Comparison of ENCODE assay signal across 10 cellular contexts in genomic region chr14:26204954-26205479, GRCh38.
DNase-seq lines count a peak whose midpoint lies in the region; ATAC-seq and TF ChIP-seq lines count a peak whose summit lies in the region.
"Had no signal": no experiment of that assay in that cellular context is flagged by ENCODE, and none has a peak within 500 bp of the region (broad histone marks: within the 10 kb centered on the region; RNA-seq: fewer than 3 reads in every experiment).

No MANE protein-coding gene starts in this region.

- no peak for TF ChIP-seq CTCF in left lung (IDR thresholded peaks at IDR 0.05)

- intact Hi-C loops in left lung (cut with DNase I) = no loop called here

- 2% methylated on average over 40 of the region's 40 CpGs for WGBS in ectodermal cell, 2 experiments

- DNase-seq in NCI-H524 (lab: John Stamatoyannopoulos, UW) (peak; percentile 87 to 94), left lung (peak in 1 of 2 donors; percentile 79), substantia nigra (lab: John Stamatoyannopoulos, UW) (peak in 38 of 49 donors; percentile 3 to 85 (median 32)), DMS79 (lab: John Stamatoyannopoulos, UW) (no peak), LoVo (ENCODE audit: low spot score) (no peak)
- DNase-seq in activated CD8-positive, alpha-beta memory T cell treated with anti-CD3 and anti-CD28 coated beads, Interleukin-2, amount 10 ng/mL, durations not matched to agents 7 days and 5 days = no peak

- no peaks in the 10 kb centered on the region for H3K9me3 ChIP-seq in ectodermal cell (ENCODE audit: control insufficient read depth, low read length)
- no peaks in the 10 kb centered on the region for H3K9me3 ChIP-seq in left lung

- peaks cover 7% of the 10 kb centered on the region for H3K27me3 Mint-ChIP-seq in activated CD8-positive, alpha-beta memory T cell treated with anti-CD3 and anti-CD28 coated beads, Interleukin-2, amount 10 ng/mL, durations not matched to agents 7 days and 5 days

- H3K36me3 Mint-ChIP-seq in activated CD8-positive, alpha-beta memory T cell treated with anti-CD3 and anti-CD28 coated beads, Interleukin-2, amount 10 ng/mL, durations not matched to agents 7 days and 5 days = no peaks in the 10 kb centered on the region

- H3K27ac Mint-ChIP-seq in activated CD8-positive, alpha-beta memory T cell treated with anti-CD3 and anti-CD28 coated beads, Interleukin-2, amount 10 ng/mL, durations not matched to agents 7 days and 5 days = no peak overlapping the region
- H3K27ac Mint-ChIP-seq: dendritic cell treated with granulocyte-macrophage colony-stimulating factor and Interleukin-4, amounts not matched to agents 40 ng/mL and 50 ng/mL, for 4 days had no signal

- peaks cover 4% of the 10 kb centered on the region for H3K9me3 Mint-ChIP-seq in activated CD8-positive, alpha-beta memory T cell treated with anti-CD3 and anti-CD28 coated beads, Interleukin-2, amount 10 ng/mL, durations not matched to agents 7 days and 5 days (ENCODE audit: low read depth)
- H3K9me3 Mint-ChIP-seq: dendritic cell treated with granulocyte-macrophage colony-stimulating factor and Interleukin-4, amounts not matched to agents 40 ng/mL and 50 ng/mL, for 4 days had no signal

- peak; percentile 40 for ATAC-seq in left lung
- ATAC-seq in activated CD8-positive, alpha-beta memory T cell treated with anti-CD3 and anti-CD28 coated beads, Interleukin-2, amount 10 ng/mL, durations not matched to agents 7 days and 5 days = no peak
- no peak for ATAC-seq in activated CD4-positive, CD25-positive, alpha-beta regulatory T cell treated with anti-CD3 and anti-CD28 coated beads, Interleukin-2, amount 50 U/mL, for 24 hours

- no peaks in the 10 kb centered on the region for H3K4me1 ChIP-seq in ectodermal cell (ENCODE audit: control insufficient read depth, insufficient read depth, low read length)
- H3K4me1 ChIP-seq in left lung = no peaks in the 10 kb centered on the region

- H3K27ac ChIP-seq in ectodermal cell (ENCODE audit: insufficient read depth, low read depth, low read length, poor library complexity, severe bottlenecking) = no peak overlapping the region
- H3K27ac ChIP-seq in left lung = no peak overlapping the region
- H3K27ac ChIP-seq in substantia nigra (ENCODE audit: low read depth, low read length, poor library complexity, severe bottlenecking) = peak overlapping the region; percentile 18
- H3K27ac ChIP-seq: HL-60 had no signal

- no peaks in the 10 kb centered on the region for H3K4me1 Mint-ChIP-seq in activated CD8-positive, alpha-beta memory T cell treated with anti-CD3 and anti-CD28 coated beads, Interleukin-2, amount 10 ng/mL, durations not matched to agents 7 days and 5 days

- CTCF ChIA-PET in activated CD8-positive, alpha-beta memory T cell treated with anti-CD3 and anti-CD28 coated beads, Interleukin-2, amount 10 ng/mL, durations not matched to agents 7 days and 5 days (lab: Charles Lee) = no interaction called here

- H3K4me3 ChIP-seq in ectodermal cell (ENCODE audit: insufficient read depth, low read depth, low read length) (peak overlapping the region; percentile 40), left lung (peak overlapping the region in 1 of 2 donors; percentile 17)

- H3K36me3 ChIP-seq in ectodermal cell (ENCODE audit: control insufficient read depth, insufficient read depth, low read length) (no peaks in the 10 kb centered on the region), left lung (no peaks in the 10 kb centered on the region)

- no peak overlapping the region for H3K4me3 Mint-ChIP-seq in activated CD8-positive, alpha-beta memory T cell treated with anti-CD3 and anti-CD28 coated beads, Interleukin-2, amount 10 ng/mL, durations not matched to agents 7 days and 5 days
- H3K4me3 Mint-ChIP-seq: dendritic cell treated with granulocyte-macrophage colony-stimulating factor and Interleukin-4, amounts not matched to agents 40 ng/mL and 50 ng/mL, for 4 days had no signal

- H3K27me3 ChIP-seq in ectodermal cell (ENCODE audit: control insufficient read depth, insufficient read depth, low read length, poor library complexity, severe bottlenecking) = peaks cover 17% of the 10 kb centered on the region
- H3K27me3 ChIP-seq in left lung = peaks cover 15 to 39% of the 10 kb centered on the region in 2 donors

Comparison
In these comparisons a context has a peak if more than half of its experiments do, and no peak if none do; other contexts are left out.
1. DNase-seq: peak in NCI-H524 (2 of 2) and substantia nigra (38 of 49); none in DMS79 (single experiment), LoVo (single experiment) and activated CD8-positive, alpha-beta memory T cell treated with anti-CD3 and anti-CD28 coated beads, Interleukin-2, amount 10 ng/mL, durations not matched to agents 7 days and 5 days (single experiment).